Comparison of ENCODE assay signal across 14 cellular contexts in genomic region chr12:107379852-107380567, GRCh38.
A peak's percentile ranks its signal among the peaks of the same experiment; 100 is the strongest.
DNase-seq lines count a peak whose midpoint lies in the region; ATAC-seq, FAIRE-seq and TF ChIP-seq lines count a peak whose summit lies in the region.
"Had no signal": no experiment of that assay in that cellular context is flagged by ENCODE, and none has a peak within 500 bp of the region (broad histone marks: within the 10 kb centered on the region; RNA-seq: fewer than 3 reads in every experiment).

No MANE protein-coding gene starts in this region.

- dilution Hi-C loops in keratinocyte (cut with MboI; ENCODE audit: extremely low pct_ligation_motif_present, low sequenced_read_pairs), result no loop called here

- H3K9ac ChIP-seq in keratinocyte (ENCODE audit: control insufficient read depth, extremely low read depth, insufficient read depth, low read length), result no peak overlapping the region
- H3K9ac ChIP-seq: BLaER1 had no signal

- peak; percentile 51 for FAIRE-seq in keratinocyte (lab: Jason Lieb, UNC)

- TF ChIP-seq CTCF in AG10803 (conservative IDR thresholded peaks at IDR 0.05; ENCODE audit: low read length) (no peak), WERI-Rb-1 (IDR thresholded peaks at IDR 0.05; ENCODE audit: low read depth, low read length) (no peak), keratinocyte (optimal IDR thresholded peaks at IDR 0.05 in 1 of 3, IDR thresholded peaks at IDR 0.05 in 1 of 3, conservative IDR thresholded peaks at IDR 0.05 in 1 of 3; ENCODE audit: extremely low read depth in 1 of 3, insufficient read depth in 2 of 3, low read length in 3 of 3) (no peak)

- DNase-seq in AG10803 (ENCODE audit: low read depth) (peak; percentile 68), NCI-H1417 treated with DMSO at 0.1 percent for 48 hours (lab: John Stamatoyannopoulos, UW) (peak; percentile 78), WERI-Rb-1 (peak; percentile 37), keratinocyte (ENCODE audit: low read depth, low spot score) (no peak), middle frontal gyrus (ENCODE audit: extremely low spot score, low spot score) (no peak)
- DNase-seq in stimulated activated CD4-positive, alpha-beta T cell treated with anti-CD3 and anti-CD28 coated beads, Interleukin-2, amount 100 ng/mL, for 24 hours, result no peak
- DNase-seq: effector CD4-positive, alpha-beta T cell; NCI-H1436 treated with DMSO at 0.1 percent for 48 hours; T-helper 2 cell had no signal

- H3K27me3 ChIP-seq in WERI-Rb-1 (ENCODE audit: insufficient read depth, low read depth, severe bottlenecking), result no peaks in the 10 kb centered on the region
- no peaks in the 10 kb centered on the region for H3K27me3 ChIP-seq in keratinocyte (ENCODE audit: control insufficient read depth, extremely low read depth, insufficient read depth, low read length)
- H3K27me3 ChIP-seq: BLaER1 had no signal

- H3K27ac ChIP-seq in WERI-Rb-1 (0 out of 2 replicates have a peak overlapping the region, but pooled peaks have one; percentile 6), keratinocyte (ENCODE audit: control insufficient read depth, insufficient read depth, low read length) (no peak overlapping the region)
- H3K27ac ChIP-seq: BLaER1 had no signal

- no peaks in the 10 kb centered on the region for H3K9me1 ChIP-seq in keratinocyte (ENCODE audit: control insufficient read depth, extremely low read depth, insufficient read depth, low read length)

- H3K36me3 ChIP-seq in WERI-Rb-1 (no peaks in the 10 kb centered on the region), keratinocyte (ENCODE audit: control insufficient read depth in 2 of 2, extremely low read depth in 1 of 2, insufficient read depth in 2 of 2, low read length in 2 of 2) (no peaks in the 10 kb centered on the region)
- H3K36me3 ChIP-seq: BLaER1 had no signal

- H3K4me2 ChIP-seq in keratinocyte (ENCODE audit: control insufficient read depth, extremely low read depth, insufficient read depth, low read depth, low read length), result peak overlapping the region; percentile 25
- H3K4me2 ChIP-seq: BLaER1 had no signal

- peaks cover 3% of the 10 kb centered on the region for H3K79me2 ChIP-seq in keratinocyte (ENCODE audit: control insufficient read depth, insufficient read depth, low read length)

- H4K20me1 ChIP-seq in keratinocyte (ENCODE audit: control insufficient read depth, extremely low read depth, insufficient read depth, low read length), result no peaks in the 10 kb centered on the region
- H4K20me1 ChIP-seq: BLaER1 had no signal

- H3K4me1 ChIP-seq in keratinocyte (ENCODE audit: control insufficient read depth, extremely low read depth, insufficient read depth, low read length), result peaks cover 13% of the 10 kb centered on the region

- H2AFZ ChIP-seq in keratinocyte (ENCODE audit: control insufficient read depth, low read length), result no peak overlapping the region

- H3K4me3 ChIP-seq in AG10803 (ENCODE audit: low read length) (no peak overlapping the region; the same call in 1 of the 2 replicates), WERI-Rb-1 (ENCODE audit: low read depth, low read length) (no peak overlapping the region), keratinocyte (ENCODE audit: control insufficient read depth in 2 of 3, extremely low read depth in 1 of 3, insufficient read depth in 2 of 3, low read depth in 1 of 3, low read length in 3 of 3) (no peak overlapping the region)
- H3K4me3 ChIP-seq: BLaER1 had no signal

- ATAC-seq in GM18861 (IDR thresholded peaks at IDR 0.05; ENCODE audit: unreplicated experiment), result no peak
- ATAC-seq in HG03378 (IDR thresholded peaks at IDR 0.05; ENCODE audit: unreplicated experiment), result no peak
- ATAC-seq: activated T-helper 17 cell treated with anti-CD3 and anti-CD28 coated beads, Interleukin-2, amount 50 U/mL, for 72 hours; left colon had no signal

- H3K9me3 ChIP-seq in WERI-Rb-1 (ENCODE audit: severe bottlenecking), result no peaks in the 10 kb centered on the region
- H3K9me3 ChIP-seq in keratinocyte (ENCODE audit: control insufficient read depth, low read depth, low read length), result no peaks in the 10 kb centered on the region
- H3K9me3 ChIP-seq: BLaER1 had no signal

Comparison
In these comparisons a context has a peak if more than half of its experiments do, and no peak if none do; other contexts are left out.
1. DNase-seq: peak in AG10803 (single experiment), NCI-H1417 treated with DMSO at 0.1 percent for 48 hours (single experiment) and WERI-Rb-1 (single experiment); none in keratinocyte (single experiment), middle frontal gyrus (single experiment) and stimulated activated CD4-positive, alpha-beta T cell treated with anti-CD3 and anti-CD28 coated beads, Interleukin-2, amount 100 ng/mL, for 24 hours (0 of 2).